13 cellular contexts compared by ENCODE assay signal in genomic region chr1:152906023-152906565, GRCh38. TPM values are rescaled to one million over a fixed set of nuclear protein-coding genes. Genes with fewer than 3 reads are reported as not detected.
A peak's percentile ranks its signal among the peaks of the same experiment; 100 is the strongest.
DNase-seq lines count a peak whose midpoint lies in the region; ATAC-seq, FAIRE-seq and TF ChIP-seq lines count a peak whose summit lies in the region.
"Had no signal": no experiment of that assay in that cellular context is flagged by ENCODE, and none has a peak within 500 bp of the region (broad histone marks: within the 10 kb centered on the region; RNA-seq: fewer than 3 reads in every experiment).

No MANE protein-coding gene starts in this region.

- H3K27me3 Mint-ChIP-seq in type B pancreatic cell = no peaks in the 10 kb centered on the region
- H3K27me3 Mint-ChIP-seq in activated naive CD8-positive, alpha-beta T cell treated with anti-CD3 and anti-CD28 coated beads, Interleukin-2, amount 50 U/mL, for 24 hours = peaks cover 17% of the 10 kb centered on the region

- no peaks in the 10 kb centered on the region for H3K4me1 ChIP-seq in small intestine (ENCODE audit: control insufficient read depth in 2 of 2, insufficient read depth in 1 of 2, low read depth in 1 of 2, low read length in 1 of 2)
- H3K4me1 ChIP-seq: heart left ventricle had no signal

- no peaks in the 10 kb centered on the region for H3K9me3 Mint-ChIP-seq in type B pancreatic cell
- no peaks in the 10 kb centered on the region for H3K9me3 Mint-ChIP-seq in activated naive CD8-positive, alpha-beta T cell treated with anti-CD3 and anti-CD28 coated beads, Interleukin-2, amount 50 U/mL, for 24 hours
- H3K9me3 Mint-ChIP-seq: activated T-helper 2 cell treated with anti-CD3 and anti-CD28 coated beads, Interferon-gamma antibody, Interleukin-2, Interleukin-4, amounts not matched to agents 10 μg/mL and 5 μg/mL and 100 μg/mL, durations not matched to agents 14 hours and 24 hours and 36 hours had no signal

- no peaks in the 10 kb centered on the region for H3K9me3 ChIP-seq in small intestine (ENCODE audit: control insufficient read depth, low read depth)

- POLR2A ChIA-PET in RWPE1 (lab: Yijun Ruan, JAX; ENCODE audit: low non-redundant PET) = no interaction called here

- no peaks in the 10 kb centered on the region for H3K4me1 Mint-ChIP-seq in type B pancreatic cell (ENCODE audit: unreplicated experiment)
- peaks cover 4% of the 10 kb centered on the region for H3K4me1 Mint-ChIP-seq in activated naive CD8-positive, alpha-beta T cell treated with anti-CD3 and anti-CD28 coated beads, Interleukin-2, amount 50 U/mL, for 24 hours

- no peak for FAIRE-seq in small intestine (lab: Jason Lieb, UNC)

- H3K36me3 ChIP-seq in small intestine (ENCODE audit: control insufficient read depth in 2 of 2, insufficient read depth in 2 of 2, low read length in 2 of 2) = no peaks in the 10 kb centered on the region
- H3K36me3 ChIP-seq: heart left ventricle had no signal

- 20 to 43% (median 26%) methylated on average over 5 of the region's 5 CpGs for WGBS in small intestine, 3 donors

- DNase-seq in GOT3 (lab: John Stamatoyannopoulos, UW) = peak; percentile 58
- DNase-seq in RWPE1 (ENCODE audit: low spot score) = peak; percentile 92
- peak; percentile 47 for DNase-seq in fibroblast of the aortic adventitia (ENCODE audit: low read depth)
- no peak for DNase-seq in type B pancreatic cell (ENCODE audit: extremely low spot score, unreplicated experiment)
- no peak for DNase-seq in small intestine
- no peak for DNase-seq in activated naive CD8-positive, alpha-beta T cell treated with anti-CD3 and anti-CD28 coated beads, Interleukin-2, amount 50 U/mL, for 24 hours
- DNase-seq: DND-41, heart left ventricle, midbrain, NCI-H2081 treated with DMSO at 0.1 percent for 48 hours had no signal

- no peak for ATAC-seq in activated naive CD8-positive, alpha-beta T cell treated with anti-CD3 and anti-CD28 coated beads, Interleukin-2, amount 50 U/mL, for 24 hours
- no peak for ATAC-seq in GM19023 (IDR thresholded peaks at IDR 0.05; ENCODE audit: unreplicated experiment)
- ATAC-seq: activated CD4-positive, CD25-positive, alpha-beta regulatory T cell treated with anti-CD3 and anti-CD28 coated beads, Interleukin-2, amount 50 U/mL, for 24 hours; heart left ventricle had no signal

- no peak for TF ChIP-seq CTCF in RWPE1 (conservative IDR thresholded peaks at IDR 0.05; ENCODE audit: low read depth)
- TF ChIP-seq CTCF in fibroblast of the aortic adventitia (IDR thresholded peaks at IDR 0.05; ENCODE audit: insufficient read depth, low read length) = no peak
- no peak for TF ChIP-seq CTCF in type B pancreatic cell (conservative IDR thresholded peaks at IDR 0.05)

- CTCF ChIA-PET in RWPE1 (lab: Yijun Ruan, JAX) = interaction anchor here (0.6 kb wide), 2 partner anchors 12 to 172 kb away, joined by 3 read pairs; no protein-coding TSS in a partner anchor

- H3K4me3 ChIP-seq in fibroblast of the aortic adventitia (ENCODE audit: low read depth, low read length) (no peak overlapping the region), small intestine (ENCODE audit: low read depth in 1 of 2, low read length in 2 of 2) (no peak overlapping the region)
- H3K4me3 ChIP-seq: heart left ventricle had no signal

- no peak overlapping the region for H3K4me3 Mint-ChIP-seq in type B pancreatic cell
- H3K4me3 Mint-ChIP-seq in activated naive CD8-positive, alpha-beta T cell treated with anti-CD3 and anti-CD28 coated beads, Interleukin-2, amount 50 U/mL, for 24 hours = no peak overlapping the region

- no peaks in the 10 kb centered on the region for H3K27me3 ChIP-seq in small intestine (ENCODE audit: control insufficient read depth in 2 of 2, insufficient read depth in 2 of 2, low read length in 2 of 2)

- H3K27ac ChIP-seq in RWPE1 (peak overlapping the region; percentile 82), small intestine (ENCODE audit: low read depth in 1 of 2, low read length in 1 of 2) (no peak overlapping the region)
- H3K27ac ChIP-seq: heart left ventricle had no signal

- peak overlapping the region; percentile 72 for H3K27ac Mint-ChIP-seq in type B pancreatic cell
- H3K27ac Mint-ChIP-seq in activated naive CD8-positive, alpha-beta T cell treated with anti-CD3 and anti-CD28 coated beads, Interleukin-2, amount 50 U/mL, for 24 hours = no peak overlapping the region
- H3K27ac Mint-ChIP-seq: activated T-helper 2 cell treated with anti-CD3 and anti-CD28 coated beads, Interferon-gamma antibody, Interleukin-2, Interleukin-4, amounts not matched to agents 10 μg/mL and 5 μg/mL and 100 μg/mL, durations not matched to agents 14 hours and 24 hours and 36 hours had no signal

- no peaks in the 10 kb centered on the region for H3K36me3 Mint-ChIP-seq in type B pancreatic cell
- no peaks in the 10 kb centered on the region for H3K36me3 Mint-ChIP-seq in activated naive CD8-positive, alpha-beta T cell treated with anti-CD3 and anti-CD28 coated beads, Interleukin-2, amount 50 U/mL, for 24 hours (ENCODE audit: low read depth)

RNA-seq across cellular contexts. Expression of gene IVL, which starts 2.3 kb away (rescaled TPM):
- total RNA-seq in fibroblast of the aortic adventitia (ENCODE audit: low replicate concordance) (not detected in 2 replicates), type B pancreatic cell (ENCODE audit: low replicate concordance) (10.9 and 19.3 TPM in 2 replicates)
- polyA plus RNA-seq in small intestine = under 1 TPM in 2 of 3 donors, not detected in 1; 0.03 to 0.45 TPM
- total RNA-seq: activated T-helper 2 cell treated with anti-CD3 and anti-CD28 coated beads, Interferon-gamma antibody, Interleukin-2, Interleukin-4, amounts not matched to agents 10 μg/mL and 5 μg/mL and 100 μg/mL, durations not matched to agents 14 hours and 24 hours and 36 hours; heart left ventricle had no signal

RNA-seq across cellular contexts. Expression of gene SMCP, which starts 28.0 kb away (rescaled TPM):
- total RNA-seq in fibroblast of the aortic adventitia (ENCODE audit: low replicate concordance) (not detected in 2 replicates), type B pancreatic cell (ENCODE audit: low replicate concordance) (not detected in 2 replicates)
- not detected for polyA plus RNA-seq in small intestine
- total RNA-seq: activated T-helper 2 cell treated with anti-CD3 and anti-CD28 coated beads, Interferon-gamma antibody, Interleukin-2, Interleukin-4, amounts not matched to agents 10 μg/mL and 5 μg/mL and 100 μg/mL, durations not matched to agents 14 hours and 24 hours and 36 hours; heart left ventricle had no signal
- polyA plus RNA-seq: heart left ventricle had no signal

RNA-seq across cellular contexts. Expression of gene SPRR5, which starts 40.9 kb away (rescaled TPM):
- total RNA-seq in fibroblast of the aortic adventitia (ENCODE audit: low replicate concordance) (not detected in 2 replicates), type B pancreatic cell (ENCODE audit: low replicate concordance) (not detected in 2 replicates)
- not detected for polyA plus RNA-seq in small intestine
- total RNA-seq: activated T-helper 2 cell treated with anti-CD3 and anti-CD28 coated beads, Interferon-gamma antibody, Interleukin-2, Interleukin-4, amounts not matched to agents 10 μg/mL and 5 μg/mL and 100 μg/mL, durations not matched to agents 14 hours and 24 hours and 36 hours; heart left ventricle had no signal
- polyA plus RNA-seq: heart left ventricle had no signal

RNA-seq across cellular contexts. Expression of gene LCE7A, which starts 46.3 kb away (rescaled TPM):
- total RNA-seq in fibroblast of the aortic adventitia (ENCODE audit: low replicate concordance) = not detected in 2 replicates
- total RNA-seq in type B pancreatic cell (ENCODE audit: low replicate concordance) = not detected in 2 replicates
- polyA plus RNA-seq in small intestine = not detected
- total RNA-seq: activated T-helper 2 cell treated with anti-CD3 and anti-CD28 coated beads, Interferon-gamma antibody, Interleukin-2, Interleukin-4, amounts not matched to agents 10 μg/mL and 5 μg/mL and 100 μg/mL, durations not matched to agents 14 hours and 24 hours and 36 hours; heart left ventricle had no signal
- polyA plus RNA-seq: heart left ventricle had no signal

Comparison
In these comparisons a context has a peak if more than half of its experiments do, and no peak if none do; other contexts are left out.
1. DNase-seq: peak in GOT3 (single experiment), RWPE1 (single experiment) and fibroblast of the aortic adventitia (single experiment); none in type B pancreatic cell (single experiment), small intestine (single experiment) and activated naive CD8-positive, alpha-beta T cell treated with anti-CD3 and anti-CD28 coated beads, Interleukin-2, amount 50 U/mL, for 24 hours (single experiment).
2. RNA of gene IVL, which starts 2.3 kb away (total RNA-seq): 10.9 to 19.3 TPM in type B pancreatic cell; not detected in fibroblast of the aortic adventitia; every median in the first group is over 10 times any median in the second.